In the genomic region with DNA sequence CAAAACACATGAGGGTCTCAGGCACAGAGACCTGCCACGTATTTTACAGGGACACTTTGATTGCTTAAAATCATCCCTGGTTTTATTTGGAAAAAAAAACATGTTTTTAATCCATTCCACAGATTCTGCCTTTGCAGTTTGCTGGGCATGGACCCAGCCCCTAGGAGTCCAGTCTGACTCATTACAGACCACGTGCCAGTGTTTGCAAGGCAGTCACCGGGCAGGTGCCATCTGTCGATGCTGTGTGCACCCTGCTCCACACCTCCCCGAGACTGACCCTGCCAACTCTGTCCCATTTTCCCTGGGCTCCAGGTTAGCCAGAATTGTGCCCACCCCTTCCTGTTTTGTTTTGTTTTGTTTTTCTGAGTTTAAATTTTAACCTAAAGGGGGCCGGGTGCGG, we compare ENCODE assay signal across 30 cellular contexts.
DNase-seq lines count a peak whose midpoint lies in the region; ATAC-seq and TF ChIP-seq lines count a peak whose summit lies in the region.
"Had no signal": no experiment of that assay in that cellular context is flagged by ENCODE, and none has a peak within 500 bp of the region (broad histone marks: within the 10 kb centered on the region; RNA-seq: fewer than 3 reads in every experiment).

No MANE protein-coding gene starts in this region.

- H3K9me3 ChIP-seq in adipocyte (ENCODE audit: control insufficient read depth, low read length) (no peaks in the 10 kb centered on the region), psoas muscle (peaks cover 6% of the 10 kb centered on the region)
- H3K9me3 ChIP-seq: A549, colonic mucosa, right atrium auricular region, thyroid gland had no signal

- TF ChIP-seq CTCF in psoas muscle (IDR thresholded peaks at IDR 0.05), result no peak

- H3K27me3 ChIP-seq in adipocyte (replicated peaks; ENCODE audit: control insufficient read depth, insufficient read depth, low read length) (no peaks in the 10 kb centered on the region), psoas muscle (ENCODE audit: insufficient read depth in 3 of 3, low read length in 2 of 3) (peaks cover 0 to 2% (median 0%) of the 10 kb centered on the region in 3 donors)
- H3K27me3 ChIP-seq: colonic mucosa, right atrium auricular region, thyroid gland had no signal

- DNase-seq in A172 (ENCODE audit: low spot score) (peak; percentile 28), G401 (ENCODE audit: low spot score) (peak; percentile 97), adipocyte (ENCODE audit: low read depth) (peak; percentile 16), glomerular visceral epithelial cell (ENCODE audit: extremely low spot score) (peak; percentile 28), KG1 (lab: John Stamatoyannopoulos, UW) (no peak), psoas muscle (no peak)
- DNase-seq: activated CD4-positive, alpha-beta T cell treated with anti-CD3 and anti-CD28 coated beads, Interleukin-2, amount 10 ng/mL, durations not matched to agents 24 days and 14 days; colonic mucosa; effector memory CD8-positive, alpha-beta T cell; glutamatergic neuron; H7; left cardiac atrium; mesendoderm; MM.1S; naive B cell; NCI-H1436 treated with DMSO at 0.1 percent for 48 hours; NCI-H2171; NK-92 treated with Interleukin-12 subunit alpha and Interleukin-12 subunit beta, amount 100 ng/mL, for 24 hours; stimulated activated CD4-positive, alpha-beta T cell treated with anti-CD3 and anti-CD28 coated beads, Interleukin-12 subunit alpha, Interleukin-12 subunit beta, amount 100 ng/mL, for 4 hours; stimulated activated CD4-positive, alpha-beta T cell treated with anti-CD3 and anti-CD28 coated beads, Interleukin-4, amount 100 ng/mL, for 4 hours; stimulated activated naive CD8-positive, alpha-beta T cell treated with anti-CD3 and anti-CD28 coated beads, Interleukin-15, Interleukin-2, amounts not matched to agents 100 U/mL and 50 U/mL, for 24 hours; T-helper 2 cell had no signal

- H3K27ac ChIP-seq in psoas muscle, result no peak overlapping the region
- H3K27ac ChIP-seq: A549, colonic mucosa, right atrium auricular region, thyroid gland, VCaP had no signal

- no peak overlapping the region for H3K9ac ChIP-seq in adipocyte (ENCODE audit: low read length)

- WGBS in psoas muscle, 3 donors, result 63 to 80% (median 66%) methylated on average over 7 of the region's 7 CpGs

- H3K4me3 ChIP-seq in adipocyte (ENCODE audit: low read length) (no peak overlapping the region), psoas muscle (no peak overlapping the region)
- H3K4me3 ChIP-seq: A549, colonic mucosa, right atrium auricular region, thyroid gland had no signal

- H3K36me3 ChIP-seq in adipocyte (ENCODE audit: control insufficient read depth, insufficient read depth, low read length, severe bottlenecking) (peaks cover 6% of the 10 kb centered on the region), psoas muscle (ENCODE audit: insufficient read depth in 1 of 2, low read depth in 1 of 2) (no peaks in the 10 kb centered on the region)
- H3K36me3 ChIP-seq: colonic mucosa, right atrium auricular region, thyroid gland had no signal

- intact Hi-C loops in psoas muscle (cut with DNase I), result no loop called here

- ATAC-seq in HG02840 (IDR thresholded peaks at IDR 0.05; ENCODE audit: low FRiP score, unreplicated experiment) (no peak), psoas muscle (no peak), HG02885 (IDR thresholded peaks at IDR 0.05; ENCODE audit: poor library complexity, unreplicated experiment) (no peak)
- ATAC-seq: A549; activated naive CD4-positive, alpha-beta T cell treated with anti-CD3 and anti-CD28 coated beads, Interleukin-2, amount 50 U/mL, for 72 hours; effector memory CD8-positive, alpha-beta T cell; esophagus mucosa; left cardiac atrium; stimulated activated naive CD8-positive, alpha-beta T cell treated with anti-CD3 and anti-CD28 coated beads, Interleukin-15, Interleukin-2, amounts not matched to agents 100 U/mL and 50 U/mL, for 24 hours had no signal

- in situ Hi-C loops in G401 (cut with HindIII; ENCODE audit: low sequenced_read_pairs), result no loop called here

- H3K4me1 ChIP-seq in adipocyte (ENCODE audit: control insufficient read depth, insufficient read depth, low read length), result no peaks in the 10 kb centered on the region
- no peaks in the 10 kb centered on the region for H3K4me1 ChIP-seq in psoas muscle
- H3K4me1 ChIP-seq: colonic mucosa had no signal

Comparison
In these comparisons a context has a peak if more than half of its experiments do, and no peak if none do; other contexts are left out.
1. DNase-seq: peak in A172 (single experiment), G401 (single experiment), adipocyte (single experiment) and glomerular visceral epithelial cell (single experiment); none in KG1 (single experiment) and psoas muscle (0 of 2).